In genomic region chr2:15746354-15747171, GRCh38 we compare ENCODE assay signal across 21 cellular contexts.
"Had no signal": no experiment of that assay in that cellular context is flagged by ENCODE, and none has a peak within 500 bp of the region (broad histone marks: within the 10 kb centered on the region; RNA-seq: fewer than 3 reads in every experiment).

No MANE protein-coding gene starts in this region.

- H3K36me3 Mint-ChIP-seq: activated CD4-positive, alpha-beta memory T cell treated with anti-CD3 and anti-CD28 coated beads for 36 hours; activated naive CD4-positive, alpha-beta T cell treated with anti-CD3 and anti-CD28 coated beads, Interleukin-2, amount 50 U/mL, for 24 hours had no signal

- H3K36me3 ChIP-seq: heart left ventricle, lower lobe of right lung, pancreas, tibial nerve had no signal

- H3K4me1 Mint-ChIP-seq: activated CD4-positive, alpha-beta T cell treated with anti-CD3 and anti-CD28 coated beads, Interleukin-2, amount 10 ng/mL, durations not matched to agents 24 days and 14 days; activated naive CD4-positive, alpha-beta T cell treated with anti-CD3 and anti-CD28 coated beads, Interleukin-2, amount 50 U/mL, for 24 hours; stimulated activated naive B cell treated with anti-CD40 and anti-IgM and Interleukin-4, amounts not matched to agents 10 μg/mL and 1 μg/mL and 100 μg/mL, for 72 hours had no signal

- H3K27me3 ChIP-seq: heart left ventricle, pancreas, tibial nerve had no signal

- DNase-seq: activated CD4-positive, alpha-beta memory T cell treated with anti-CD3 and anti-CD28 coated beads for 36 hours; activated CD4-positive, alpha-beta T cell treated with anti-CD3 and anti-CD28 coated beads, Interleukin-2, amount 10 ng/mL, durations not matched to agents 24 days and 14 days; activated CD4-positive, CD25-positive, alpha-beta regulatory T cell treated with anti-CD3 and anti-CD28 coated beads, Interleukin-2, amount 50 U/mL, for 72 hours; activated CD8-positive, alpha-beta memory T cell treated with anti-CD3 and anti-CD28 coated beads, Interleukin-2, amount 50 U/mL, for 48 hours; activated gamma-delta T cell; activated T-cell treated with anti-CD3 and anti-CD28 coated beads, Interleukin-2, amount 50 U/mL, for 24 hours; cerebellar nuclear complex; cortex of kidney; foreskin fibroblast; kidney glomerular epithelial cell; lower lobe of right lung; mesendoderm; nucleus accumbens; pancreas; stimulated activated CD4-positive, alpha-beta T cell treated with anti-CD3 and anti-CD28 coated beads, Interleukin-15, amount 100 ng/mL, for 24 hours; stimulated activated CD4-positive, alpha-beta T cell treated with anti-CD3 and anti-CD28 coated beads, Interleukin-2, amount 100 ng/mL, for 24 hours; stimulated activated naive B cell treated with anti-CD40 and anti-IgM and Interleukin-4, amounts not matched to agents 10 μg/mL and 1 μg/mL and 100 μg/mL, for 72 hours; T-helper 2 cell had no signal

- H3K4me3 ChIP-seq: heart left ventricle, lower lobe of right lung, pancreas, tibial nerve had no signal

- H3K27ac Mint-ChIP-seq: activated CD4-positive, alpha-beta memory T cell treated with anti-CD3 and anti-CD28 coated beads for 36 hours; activated CD4-positive, alpha-beta T cell treated with anti-CD3 and anti-CD28 coated beads, Interleukin-2, amount 10 ng/mL, durations not matched to agents 24 days and 14 days; activated naive CD4-positive, alpha-beta T cell treated with anti-CD3 and anti-CD28 coated beads, Interleukin-2, amount 50 U/mL, for 24 hours; activated T-cell treated with anti-CD3 and anti-CD28 coated beads, Interleukin-2, amount 50 U/mL, for 24 hours; stimulated activated naive B cell treated with anti-CD40 and anti-IgM and Interleukin-4, amounts not matched to agents 10 μg/mL and 1 μg/mL and 100 μg/mL, for 72 hours had no signal

- H3K27ac ChIP-seq: lower lobe of right lung, pancreas, tibial nerve had no signal

- H3K4me1 ChIP-seq: pancreas had no signal

- H3K4me3 Mint-ChIP-seq: activated CD4-positive, alpha-beta memory T cell treated with anti-CD3 and anti-CD28 coated beads for 36 hours; activated CD4-positive, alpha-beta T cell treated with anti-CD3 and anti-CD28 coated beads, Interleukin-2, amount 10 ng/mL, durations not matched to agents 24 days and 14 days; activated naive CD4-positive, alpha-beta T cell treated with anti-CD3 and anti-CD28 coated beads, Interleukin-2, amount 50 U/mL, for 24 hours; activated T-cell treated with anti-CD3 and anti-CD28 coated beads, Interleukin-2, amount 50 U/mL, for 24 hours; stimulated activated naive B cell treated with anti-CD40 and anti-IgM and Interleukin-4, amounts not matched to agents 10 μg/mL and 1 μg/mL and 100 μg/mL, for 72 hours had no signal

- H3K9me3 ChIP-seq: lower lobe of right lung, pancreas had no signal

- H3K9me3 Mint-ChIP-seq: activated CD4-positive, alpha-beta memory T cell treated with anti-CD3 and anti-CD28 coated beads for 36 hours; activated CD4-positive, alpha-beta T cell treated with anti-CD3 and anti-CD28 coated beads, Interleukin-2, amount 10 ng/mL, durations not matched to agents 24 days and 14 days; activated naive CD4-positive, alpha-beta T cell treated with anti-CD3 and anti-CD28 coated beads, Interleukin-2, amount 50 U/mL, for 24 hours; activated T-cell treated with anti-CD3 and anti-CD28 coated beads, Interleukin-2, amount 50 U/mL, for 24 hours had no signal
